16 cellular contexts compared by ENCODE assay signal in the genomic region with DNA sequence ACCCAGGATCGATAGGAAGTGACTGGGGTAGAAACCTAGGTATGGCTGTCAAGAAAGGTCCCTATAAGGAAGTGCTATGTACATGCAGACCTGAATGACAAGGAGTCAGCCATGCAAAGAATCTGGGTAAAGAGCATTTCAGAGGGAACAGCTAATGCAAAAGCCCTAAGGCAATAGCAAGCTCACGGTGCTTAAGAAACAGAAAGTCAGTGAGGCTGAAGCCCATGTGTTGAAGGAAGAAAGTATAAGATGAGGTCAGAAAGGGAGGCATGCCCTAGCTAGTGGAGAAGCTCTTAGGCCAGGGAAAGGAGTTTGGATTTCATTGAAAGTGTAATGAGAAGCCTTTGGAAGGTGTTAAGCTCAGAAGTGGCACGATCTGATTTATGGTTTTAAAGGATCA. TPM values are rescaled to one million over a fixed set of nuclear protein-coding genes. Genes with fewer than 3 reads are reported as not detected.
A peak's percentile ranks its signal among the peaks of the same experiment; 100 is the strongest.
DNase-seq lines count a peak whose midpoint lies in the region; ATAC-seq, FAIRE-seq and TF ChIP-seq lines count a peak whose summit lies in the region.
"Had no signal": no experiment of that assay in that cellular context is flagged by ENCODE, and none has a peak within 500 bp of the region (broad histone marks: within the 10 kb centered on the region; RNA-seq: fewer than 3 reads in every experiment).

No MANE protein-coding gene starts in this region.

- no peak for TF ChIP-seq POLR2A in spleen (IDR thresholded peaks at IDR 0.05)

- TF ChIP-seq CTCF in RWPE2 (IDR thresholded peaks at IDR 0.05; ENCODE audit: poor library complexity, severe bottlenecking), result no peak
- no peak for TF ChIP-seq CTCF in spleen (IDR thresholded peaks at IDR 0.05 in 8 of 11, conservative IDR thresholded peaks at IDR 0.05 in 3 of 11)

- ATAC-seq in RWPE2 (ENCODE audit: low read depth), result peak; percentile 74

- H3K4me3 ChIP-seq in RWPE2 (ENCODE audit: severe bottlenecking) (no peak overlapping the region), small intestine (ENCODE audit: low read depth in 1 of 2, low read length in 2 of 2) (no peak overlapping the region), spleen (no peak overlapping the region)

- no peak for FAIRE-seq in small intestine (lab: Jason Lieb, UNC)
- FAIRE-seq: GM12891, H54 had no signal

- H3K27me3 ChIP-seq in RWPE2 (ENCODE audit: insufficient read depth, poor library complexity, severe bottlenecking) (no peaks in the 10 kb centered on the region), small intestine (ENCODE audit: control insufficient read depth in 2 of 2, insufficient read depth in 2 of 2, low read length in 2 of 2) (no peaks in the 10 kb centered on the region), spleen (replicated peaks in 1 of 7) (peaks cover 0 to 21% (median 3%) of the 10 kb centered on the region in 7 donors)

- WGBS in small intestine, 3 donors, result 29 to 66% (median 39%) methylated on average over 3 of the region's 3 CpGs
- 84 to 93% (median 90%) methylated on average over 3 of the region's 3 CpGs for WGBS in spleen, 5 donors

- no peaks in the 10 kb centered on the region for H3K36me3 ChIP-seq in RWPE2 (ENCODE audit: low read depth)
- H3K36me3 ChIP-seq in small intestine (ENCODE audit: control insufficient read depth in 2 of 2, insufficient read depth in 2 of 2, low read length in 2 of 2), result no peaks in the 10 kb centered on the region
- no peaks in the 10 kb centered on the region for H3K36me3 ChIP-seq in spleen

- intact Hi-C loops in spleen (cut with DNase I; ENCODE audit: low total_unique reads), result loop anchor here (5.0 kb wide), 2 partner anchors 43 to 253 kb away; no protein-coding TSS in a partner anchor

- peak overlapping the region; percentile 26 for H3K27ac ChIP-seq in RWPE2 (ENCODE audit: poor library complexity, severe bottlenecking)
- peak overlapping the region; percentile 45 to 82 for H3K27ac ChIP-seq in small intestine (ENCODE audit: low read depth in 1 of 2, low read length in 1 of 2)
- no peak overlapping the region for H3K27ac ChIP-seq in spleen

- H3K4me1 ChIP-seq in RWPE2 (ENCODE audit: insufficient read depth, poor library complexity, severe bottlenecking) (peaks cover under 1% of the 10 kb centered on the region), small intestine (ENCODE audit: control insufficient read depth in 2 of 2, insufficient read depth in 1 of 2, low read depth in 1 of 2, low read length in 1 of 2) (no peaks in the 10 kb centered on the region), spleen (peaks cover under 1 to 12% (median 7%) of the 10 kb centered on the region in 6 donors)

- DNase-seq in NCI-H1417 (lab: John Stamatoyannopoulos, UW) (peak in 2 of 3 experiments; percentile 37 to 50), NCI-H1417 treated with DMSO at 0.1 percent for 48 hours (lab: John Stamatoyannopoulos, UW) (no peak), RWPE2 (ENCODE audit: low spot score) (no peak), glomerular visceral epithelial cell (ENCODE audit: extremely low spot score) (peak; percentile 41), small intestine (peak; percentile 56), AG08396 (ENCODE audit: low spot score) (no peak), spleen (no peak)
- DNase-seq in activated CD8-positive, alpha-beta memory T cell treated with anti-CD3 and anti-CD28 coated beads, Interleukin-2, amount 50 U/mL, for 48 hours, result no peak
- DNase-seq: 8988T; activated naive CD4-positive, alpha-beta T cell treated with anti-CD3 and anti-CD28 coated beads, Interleukin-2, amount 10 ng/mL, durations not matched to agents 7 days and 5 days; caudate nucleus; erythroblast; MV-4-11; NCI-H524 had no signal

- H3K9me3 ChIP-seq in RWPE2 (ENCODE audit: severe bottlenecking), result no peaks in the 10 kb centered on the region
- no peaks in the 10 kb centered on the region for H3K9me3 ChIP-seq in small intestine (ENCODE audit: control insufficient read depth, low read depth)
- H3K9me3 ChIP-seq in spleen, result no peaks in the 10 kb centered on the region

RNA-seq across cellular contexts. Expression of a gene that starts 6.0 kb away (rescaled TPM):
- 10 to 100 TPM; 14.1 to 27.7 (median 20.1) TPM for polyA plus RNA-seq in small intestine
- 10 to 100 TPM; 10.3 to 20.4 (median 14.4) TPM for total RNA-seq in spleen
- 1 to 10 TPM; 1.6 to 5.7 (median 2.3) TPM for polyA plus RNA-seq in spleen

RNA-seq across cellular contexts. Expression of a gene that starts 23.4 kb away (rescaled TPM):
- polyA plus RNA-seq in small intestine (10 to 100 TPM; 11.6 to 12.1 (median 11.9) TPM), spleen (1 to 10 TPM; 2.5 to 4.6 (median 4.3) TPM)
- total RNA-seq in spleen, result 10 to 100 TPM in 3 of 7 donors, 1 to 10 TPM in 4; 4.7 to 16.1 (median 8.4) TPM

RNA-seq across cellular contexts. Expression of a gene that starts 57.1 kb away (rescaled TPM):
- polyA plus RNA-seq in small intestine (10 to 100 TPM; 53.2 to 59.3 (median 55.0) TPM), spleen (10 to 100 TPM; 33.1 to 54.9 (median 49.2) TPM)
- 100 to 1,000 TPM in 3 of 7 donors, 10 to 100 TPM in 4; 71.7 to 104 (median 91.7) TPM for total RNA-seq in spleen

Comparison
In these comparisons a context has a peak if more than half of its experiments do, and no peak if none do; other contexts are left out.
1. DNase-seq: peak in NCI-H1417 (2 of 3), glomerular visceral epithelial cell (single experiment) and small intestine (single experiment); none in NCI-H1417 treated with DMSO at 0.1 percent for 48 hours (single experiment), RWPE2 (single experiment), activated CD8-positive, alpha-beta memory T cell treated with anti-CD3 and anti-CD28 coated beads, Interleukin-2, amount 50 U/mL, for 48 hours (single experiment), AG08396 (single experiment) and spleen (single experiment).
2. H3K27ac ChIP-seq: peak in RWPE2 (single experiment) and small intestine (2 of 2); none in spleen (0 of 8).